Comparison of ENCODE assay signal across 16 cellular contexts in genomic region chr4:78542373-78542772, GRCh38. TPM values are rescaled to one million over a fixed set of nuclear protein-coding genes. Genes with fewer than 3 reads are reported as not detected.
DNase-seq lines count a peak whose midpoint lies in the region; ATAC-seq and TF ChIP-seq lines count a peak whose summit lies in the region.
"Had no signal": no experiment of that assay in that cellular context is flagged by ENCODE, and none has a peak within 500 bp of the region (broad histone marks: within the 10 kb centered on the region; RNA-seq: fewer than 3 reads in every experiment).

No MANE protein-coding gene starts in this region.

- H3K79me2 ChIP-seq in PC-3 (ENCODE audit: low read length) = no peaks in the 10 kb centered on the region

- no TSS peak for BruUV-seq in PC-3 (replicated peaks; lab: Mats Ljungman, UMichigan)

- POLR2A ChIA-PET in PC-3 (lab: Charles Lee; ENCODE audit: unreplicated experiment) = interaction anchor here (0.5 to 0.6 kb wide), 3 partner anchors 9 to 1578 kb away, joined by 3 to 4 read pairs (median 4); partner anchors contain the start of genes ANXA3 and MRPL1

- no peak for TF ChIP-seq CTCF in PC-3 (conservative IDR thresholded peaks at IDR 0.05; ENCODE audit: low read depth, low read length)

- H3K4me2 ChIP-seq in PC-3 (ENCODE audit: low read length) = no peak overlapping the region

- H3K4me3 ChIP-seq in PC-3 (ENCODE audit: low read length) = no peak overlapping the region
- H3K4me3 ChIP-seq: adrenal gland, heart left ventricle, suprapubic skin had no signal

- DNase-seq in ELR (ENCODE audit: low read depth) (peak; percentile 46), PC-3 (peak; percentile 85), fibroblast of gingiva (ENCODE audit: low read depth) (peak; percentile 67), renal cortical epithelial cell (ENCODE audit: low read depth) (peak; percentile 76), putamen (ENCODE audit: low spot score) (no peak), RPMI8226 (no peak), posterior cingulate gyrus (no peak), NCI-H2227 (lab: John Stamatoyannopoulos, UW; ENCODE audit: unreplicated experiment) (no peak)
- DNase-seq: activated CD8-positive, alpha-beta T cell treated with anti-CD3 and anti-CD28 coated beads for 36 hours; adrenal gland; heart left ventricle; NCI-H2081 treated with DMSO at 0.1 percent for 48 hours; stimulated activated CD4-positive, alpha-beta T cell treated with anti-CD3 and anti-CD28 coated beads, Interleukin-4, amount 100 ng/mL, for 1 hour had no signal

- no peaks in the 10 kb centered on the region for H3K36me3 ChIP-seq in PC-3 (ENCODE audit: low read depth, low read length)
- H3K36me3 ChIP-seq: adrenal gland, heart left ventricle, suprapubic skin had no signal

- peaks cover 46% of the 10 kb centered on the region for H3K4me1 ChIP-seq in PC-3 (ENCODE audit: insufficient read depth, low read length)
- H3K4me1 ChIP-seq: adrenal gland, suprapubic skin had no signal

- H3K27ac ChIP-seq in PC-3 (ENCODE audit: low read length) = peak overlapping the region; percentile 72
- H3K27ac ChIP-seq: adrenal gland, heart left ventricle, RWPE1, suprapubic skin had no signal

- CTCF ChIA-PET in PC-3 (lab: Charles Lee) = interaction anchor here (0.5 kb wide), 1 partner anchor 664 kb away, joined by 6 read pairs; no protein-coding TSS in a partner anchor

- H2AFZ ChIP-seq in PC-3 (ENCODE audit: low read length) = no peak overlapping the region

- no peaks in the 10 kb centered on the region for H3K9me3 ChIP-seq in PC-3 (ENCODE audit: low read length)
- H3K9me3 ChIP-seq: adrenal gland, heart left ventricle, suprapubic skin had no signal

- H3K27me3 ChIP-seq in PC-3 (ENCODE audit: low read length) = no peaks in the 10 kb centered on the region
- H3K27me3 ChIP-seq: adrenal gland, heart left ventricle, suprapubic skin had no signal

- intact Hi-C loops in PC-3 (cut with micrococcal nuclease) (no loop called here), posterior cingulate gyrus (cut with DNase I) (no loop called here)

- H3K9ac ChIP-seq in PC-3 (ENCODE audit: low read length) = no peak overlapping the region

- H3F3A ChIP-seq in PC-3 (ENCODE audit: low read length, unreplicated experiment) = no peaks in the 10 kb centered on the region

- ATAC-seq in PC-3 = peak; percentile 70
- ATAC-seq: activated CD8-positive, alpha-beta T cell treated with anti-CD3 and anti-CD28 coated beads for 36 hours; heart left ventricle had no signal

- H4K20me1 ChIP-seq in PC-3 (ENCODE audit: low read length) = no peaks in the 10 kb centered on the region

- no peaks in the 10 kb centered on the region for H3K9me2 ChIP-seq in PC-3 (replicated peaks; ENCODE audit: low read length)

RNA-seq across cellular contexts. Expression of gene ANXA3, which starts 9.2 kb away (rescaled TPM):
- total RNA-seq in PC-3 (2014; rRNA removed) = 223 and 263 TPM in 2 replicates
- 195 and 668 TPM in 2 replicates for total RNA-seq in renal cortical epithelial cell
- total RNA-seq: B cell had no signal

Comparison
In these comparisons a context has a peak if more than half of its experiments do, and no peak if none do; other contexts are left out.
1. DNase-seq: peak in ELR (single experiment), PC-3 (single experiment), fibroblast of gingiva (single experiment) and renal cortical epithelial cell (single experiment); none in putamen (single experiment), RPMI8226 (single experiment), posterior cingulate gyrus (0 of 10) and NCI-H2227 (single experiment).